ENCODE assay signal across 12 cellular contexts in genomic region chr14:23660290-23661226, GRCh38. TPM values are rescaled to one million over a fixed set of nuclear protein-coding genes. Genes with fewer than 3 reads are reported as not detected.
DNase-seq lines count a peak whose midpoint lies in the region; ATAC-seq lines count a peak whose summit lies in the region.
"Had no signal": no experiment of that assay in that cellular context is flagged by ENCODE, and none has a peak within 500 bp of the region (broad histone marks: within the 10 kb centered on the region; RNA-seq: fewer than 3 reads in every experiment).

No MANE protein-coding gene starts in this region.

- intact Hi-C loops in cardiac septum (cut with DNase I) = no loop called here

- no peaks in the 10 kb centered on the region for H3K9me3 Mint-ChIP-seq in stimulated activated naive CD8-positive, alpha-beta T cell treated with anti-CD3 and anti-CD28 coated beads, Interleukin-15, amount 100 ng/mL, for 72 hours
- H3K9me3 Mint-ChIP-seq: nephron had no signal

- DNase-seq in activated CD8-positive, alpha-beta memory T cell treated with anti-CD3 and anti-CD28 coated beads for 4 hours (ENCODE audit: low read depth in 2 of 2) = peak; percentile 14 to 19
- no peak for DNase-seq in activated CD8-positive, alpha-beta memory T cell treated with anti-CD3 and anti-CD28 coated beads, Interleukin-2, amount 50 U/mL, for 4 hours
- DNase-seq in inferior parietal cortex (ENCODE audit: extremely low spot score) (peak; percentile 59), cardiac septum (ENCODE audit: low spot score) (no peak), NCI-H69 (lab: John Stamatoyannopoulos, UW) (no peak)
- peak in 1 of 2 donors; percentile 23 for DNase-seq in stimulated activated naive CD8-positive, alpha-beta T cell treated with anti-CD3 and anti-CD28 coated beads, Interleukin-15, amount 100 ng/mL, for 72 hours
- DNase-seq: GF-D8, NCI-H226, thyroid gland had no signal

- no peak overlapping the region for H3K4me3 Mint-ChIP-seq in stimulated activated naive CD8-positive, alpha-beta T cell treated with anti-CD3 and anti-CD28 coated beads, Interleukin-15, amount 100 ng/mL, for 72 hours
- H3K4me3 Mint-ChIP-seq: nephron had no signal

- ATAC-seq in HG03565 (IDR thresholded peaks at IDR 0.05; ENCODE audit: unreplicated experiment) (peak; percentile 73), esophagus mucosa (no peak)
- peak; percentile 95 for ATAC-seq in stimulated activated naive CD8-positive, alpha-beta T cell treated with anti-CD3 and anti-CD28 coated beads, Interleukin-15, amount 100 ng/mL, for 72 hours

- H3K27me3 Mint-ChIP-seq in stimulated activated naive CD8-positive, alpha-beta T cell treated with anti-CD3 and anti-CD28 coated beads, Interleukin-15, amount 100 ng/mL, for 72 hours = peaks cover 9% of the 10 kb centered on the region

- H3K4me1 Mint-ChIP-seq in stimulated activated naive CD8-positive, alpha-beta T cell treated with anti-CD3 and anti-CD28 coated beads, Interleukin-15, amount 100 ng/mL, for 72 hours = no peaks in the 10 kb centered on the region
- H3K4me1 Mint-ChIP-seq: nephron had no signal

- H3K27ac Mint-ChIP-seq in stimulated activated naive CD8-positive, alpha-beta T cell treated with anti-CD3 and anti-CD28 coated beads, Interleukin-15, amount 100 ng/mL, for 72 hours = peak overlapping the region in 1 of 2 donors; percentile 47
- H3K27ac Mint-ChIP-seq: nephron had no signal

RNA-seq across cellular contexts. Expression of gene DHRS2, which starts 24.4 kb away (rescaled TPM):
- total RNA-seq in esophagus mucosa = not detected
- 0.27 TPM for total RNA-seq in cardiac septum
- total RNA-seq: thyroid gland had no signal

Comparison
In these comparisons a context has a peak if more than half of its experiments do, and no peak if none do; other contexts are left out.
1. DNase-seq: peak in activated CD8-positive, alpha-beta memory T cell treated with anti-CD3 and anti-CD28 coated beads for 4 hours (2 of 2) and inferior parietal cortex (single experiment); none in activated CD8-positive, alpha-beta memory T cell treated with anti-CD3 and anti-CD28 coated beads, Interleukin-2, amount 50 U/mL, for 4 hours (single experiment), cardiac septum (single experiment) and NCI-H69 (single experiment).